34 cellular contexts compared by ENCODE assay signal in genomic region chr1:165416876-165417275, GRCh38. TPM values are rescaled to one million over a fixed set of nuclear protein-coding genes. Genes with fewer than 3 reads are reported as not detected.
"Had no signal": no experiment of that assay in that cellular context is flagged by ENCODE, and none has a peak within 500 bp of the region (broad histone marks: within the 10 kb centered on the region; RNA-seq: fewer than 3 reads in every experiment).

No MANE protein-coding gene starts in this region.

- DNase-seq: activated B cell treated with CpG ODN at 0.5 μM for 24 hours; activated CD4-positive, alpha-beta memory T cell treated with anti-CD3 and anti-CD28 coated beads for 36 hours; activated CD4-positive, alpha-beta T cell treated with anti-CD3 and anti-CD28 coated beads for 48 hours; activated CD4-positive, alpha-beta T cell treated with anti-CD3 and anti-CD28 coated beads, Interleukin-2, amount 50 U/mL, for 1 hour; activated CD8-positive, alpha-beta memory T cell treated with anti-CD3 and anti-CD28 coated beads, Interleukin-2, amount 10 ng/mL, durations not matched to agents 7 days and 5 days; activated CD8-positive, alpha-beta memory T cell treated with anti-CD3 and anti-CD28 coated beads, Interleukin-2, amount 50 U/mL, for 4 hours; activated CD8-positive, alpha-beta T cell treated with anti-CD3 and anti-CD28 coated beads, Interleukin-2, amount 10 ng/mL, durations not matched to agents 7 days and 5 days; activated gamma-delta T cell; activated naive CD4-positive, alpha-beta T cell; activated naive CD4-positive, alpha-beta T cell treated with anti-CD3 and anti-CD28 coated beads, Interleukin-2, amount 10 ng/mL, durations not matched to agents 7 days and 5 days; activated naive CD8-positive, alpha-beta T cell treated with anti-CD3 and anti-CD28 coated beads, Interleukin-2, amount 10 ng/mL, durations not matched to agents 7 days and 5 days; activated T-cell treated with anti-CD3 and anti-CD28 coated beads, Interleukin-2, amount 50 U/mL, for 1 hour; activated T-cell treated with anti-CD3 and anti-CD28 coated beads, Interleukin-2, amount 50 U/mL, for 48 hours; caudate nucleus; cortex of kidney; dermis blood vessel endothelial cell; effector CD4-positive, alpha-beta T cell; effector memory CD8-positive, alpha-beta T cell; erythroblast; foreskin keratinocyte; gastrocnemius medialis; T-helper 1 cell; T-helper 17 cell; T1000; WERI-Rb-1 had no signal

- H3K4me3 ChIP-seq: ascending aorta, breast epithelium, esophagus muscularis mucosa, gastrocnemius medialis had no signal

- H3K4me1 ChIP-seq: ascending aorta, breast epithelium, esophagus muscularis mucosa had no signal

- FAIRE-seq: colon had no signal

- ATAC-seq: activated CD4-positive, CD25-positive, alpha-beta regulatory T cell treated with anti-CD3 and anti-CD28 coated beads, Interleukin-2, amount 50 U/mL, for 24 hours; activated CD8-positive, alpha-beta memory T cell treated with anti-CD3 and anti-CD28 coated beads, Interleukin-2, amount 10 ng/mL, durations not matched to agents 7 days and 5 days; activated CD8-positive, alpha-beta T cell treated with anti-CD3 and anti-CD28 coated beads, Interleukin-2, amount 10 ng/mL, durations not matched to agents 7 days and 5 days; activated naive CD4-positive, alpha-beta T cell treated with anti-CD3 and anti-CD28 coated beads, Interleukin-2, amount 50 U/mL, for 72 hours; effector memory CD8-positive, alpha-beta T cell; foreskin keratinocyte; gastrocnemius medialis; T-helper 17 cell had no signal

- H3K27ac ChIP-seq: ascending aorta, breast epithelium, esophagus muscularis mucosa, foreskin keratinocyte, gastrocnemius medialis, WERI-Rb-1 had no signal

- H3K9me3 ChIP-seq: ascending aorta, breast epithelium, esophagus muscularis mucosa, gastrocnemius medialis had no signal

- H3K27me3 ChIP-seq: ascending aorta, breast epithelium, gastrocnemius medialis had no signal

- H3K36me3 ChIP-seq: ascending aorta, breast epithelium, esophagus muscularis mucosa, gastrocnemius medialis had no signal

RNA-seq across cellular contexts. Expression of gene RXRG, which starts 28.1 kb away (rescaled TPM):
- total RNA-seq: activated B cell treated with CpG ODN at 0.5 μM for 24 hours; activated CD8-positive, alpha-beta memory T cell treated with anti-CD3 and anti-CD28 coated beads for 36 hours; activated CD8-positive, alpha-beta memory T cell treated with anti-CD3 and anti-CD28 coated beads, Interleukin-2, amount 10 ng/mL, durations not matched to agents 7 days and 5 days; activated CD8-positive, alpha-beta T cell treated with anti-CD3 and anti-CD28 coated beads, Interleukin-2, amount 10 ng/mL, durations not matched to agents 7 days and 5 days; activated naive CD8-positive, alpha-beta T cell treated with anti-CD3 and anti-CD28 coated beads, Interleukin-2, amount 10 ng/mL, durations not matched to agents 7 days and 5 days; activated T-helper 1 cell treated with anti-CD3 and anti-CD28 coated beads, Interleukin-12 subunit alpha, Interleukin-12 subunit beta, Interleukin-2, Interleukin-4 antibody, amounts not matched to agents 30 ng/mL and 10 ng/mL and 1 ng/mL, durations not matched to agents 14 hours and 24 hours and 36 hours; ascending aorta; chondrocyte; dermis blood vessel endothelial cell; foreskin keratinocyte; T-helper 17 cell had no signal
- polyA plus RNA-seq: foreskin keratinocyte had no signal
